35 cellular contexts compared by ENCODE assay signal in the genomic region with DNA sequence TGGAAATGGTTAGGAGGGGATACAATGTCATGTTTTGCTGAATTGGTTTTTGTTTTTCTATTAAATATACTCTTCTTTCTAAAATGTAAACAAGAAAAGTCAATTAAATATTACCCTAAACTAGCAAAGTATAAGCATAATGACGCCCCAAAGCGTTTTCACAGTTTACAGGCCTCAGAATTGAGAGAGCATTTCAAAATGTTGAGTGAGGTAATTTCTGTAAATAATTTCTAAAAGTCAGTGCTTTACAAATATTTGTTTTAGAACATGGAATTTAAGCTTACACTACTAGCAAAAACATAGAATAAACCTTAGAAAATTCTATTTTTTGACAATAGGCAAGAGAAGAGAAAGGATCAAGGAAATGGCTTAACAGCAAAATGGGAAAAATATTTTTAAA.
"Had no signal": no experiment of that assay in that cellular context is flagged by ENCODE, and none has a peak within 500 bp of the region (broad histone marks: within the 10 kb centered on the region; RNA-seq: fewer than 3 reads in every experiment).

No MANE protein-coding gene starts in this region.

- H3K4me3 ChIP-seq: MG63 had no signal

- H3K27ac ChIP-seq: KMS-11 had no signal

- DNase-seq: Karpas-422, Kasumi-1, MG63, MV-4-11, NCI-H1048, NCI-H1092, NCI-H1092 treated with DMSO at 0.1 percent for 48 hours, NCI-H1105, NCI-H1105 treated with DMSO at 0.1 percent for 48 hours, NCI-H1417, NCI-H1417 treated with DMSO at 0.1 percent for 48 hours, NCI-H1436, NCI-H1436 treated with DMSO at 0.1 percent for 48 hours, NCI-H146, NCI-H1694, NCI-H1694 treated with DMSO at 0.1 percent for 48 hours, NCI-H187, NCI-H187 treated with DMSO at 0.1 percent for 48 hours, NCI-H1930, NCI-H2029, NCI-H2029 treated with DMSO at 0.1 percent for 48 hours, NCI-H2081, NCI-H2081 treated with DMSO at 0.1 percent for 48 hours, NCI-H2107, NCI-H2171, NCI-H2171 treated with DMSO at 0.1 percent for 48 hours, NCI-H2227 treated with DMSO at 0.1 percent for 48 hours, NCI-H226, NCI-H345, NCI-H446, NCI-H446 treated with DMSO at 0.1 percent for 48 hours, NCI-H510A, NCI-H510A treated with DMSO at 0.1 percent for 48 hours, NCI-H524 had no signal

- H3K9me3 ChIP-seq: MG63 had no signal

- H3K9ac ChIP-seq: KMS-11 had no signal

- H3K27me3 ChIP-seq: MG63 had no signal

- H3K36me3 ChIP-seq: MG63 had no signal

- H3K4me2 ChIP-seq: KMS-11 had no signal
